13 cellular contexts compared by ENCODE assay signal in the genomic region with DNA sequence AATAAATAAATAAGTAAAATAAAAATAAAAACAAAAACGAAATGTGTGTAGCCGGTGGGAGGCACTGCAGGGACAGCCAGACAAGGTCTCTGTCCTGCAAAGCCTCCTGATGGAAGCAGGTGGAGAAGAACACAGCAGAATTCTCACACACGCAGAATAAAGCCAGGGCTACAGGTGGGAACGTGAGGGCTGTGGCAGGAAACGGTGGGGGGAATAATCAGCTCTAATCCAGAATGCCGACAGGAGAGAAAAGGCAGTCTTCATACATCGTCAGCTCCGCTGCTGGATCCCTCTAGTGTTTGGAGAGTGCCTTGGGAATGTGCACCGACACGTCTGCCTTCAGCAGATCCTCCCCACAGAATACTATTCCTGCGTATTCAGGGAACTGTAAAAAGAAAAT. TPM values are rescaled to one million over a fixed set of nuclear protein-coding genes. Genes with fewer than 3 reads are reported as not detected.
DNase-seq lines count a peak whose midpoint lies in the region; ATAC-seq and TF ChIP-seq lines count a peak whose summit lies in the region.
"Had no signal": no experiment of that assay in that cellular context is flagged by ENCODE, and none has a peak within 500 bp of the region (broad histone marks: within the 10 kb centered on the region; RNA-seq: fewer than 3 reads in every experiment).

No MANE protein-coding gene starts in this region.

- no peaks in the 10 kb centered on the region for H3K36me3 Mint-ChIP-seq in type B pancreatic cell
- H3K36me3 Mint-ChIP-seq in activated T-cell treated with anti-CD3 and anti-CD28 coated beads, Interleukin-2, amount 50 U/mL, for 24 hours (ENCODE audit: low read depth), result no peaks in the 10 kb centered on the region

- peaks cover 2% of the 10 kb centered on the region for H3K27me3 Mint-ChIP-seq in type B pancreatic cell
- no peaks in the 10 kb centered on the region for H3K27me3 Mint-ChIP-seq in activated T-cell treated with anti-CD3 and anti-CD28 coated beads, Interleukin-2, amount 50 U/mL, for 24 hours

- no peak overlapping the region for H3K4me3 ChIP-seq in cardiac muscle cell
- no peak overlapping the region for H3K4me3 ChIP-seq in RWPE2 (ENCODE audit: severe bottlenecking)
- H3K4me3 ChIP-seq in foreskin fibroblast (ENCODE audit: low read depth in 1 of 2, low read length in 2 of 2), result no peak overlapping the region
- H3K4me3 ChIP-seq: right lobe of liver, thyroid gland had no signal

- H3K27me3 ChIP-seq in cardiac muscle cell, result no peaks in the 10 kb centered on the region
- H3K27me3 ChIP-seq in RWPE2 (ENCODE audit: insufficient read depth, poor library complexity, severe bottlenecking), result no peaks in the 10 kb centered on the region
- H3K27me3 ChIP-seq: right lobe of liver, thyroid gland had no signal

- H3K27ac ChIP-seq in cardiac muscle cell (no peak overlapping the region), RWPE2 (ENCODE audit: poor library complexity, severe bottlenecking) (no peak overlapping the region)
- H3K27ac ChIP-seq: right lobe of liver, thyroid gland had no signal

- no peaks in the 10 kb centered on the region for H3K36me3 ChIP-seq in cardiac muscle cell
- H3K36me3 ChIP-seq in RWPE2 (ENCODE audit: low read depth), result no peaks in the 10 kb centered on the region
- H3K36me3 ChIP-seq: BE2C, right lobe of liver, thyroid gland had no signal

- peak in 1 of 2 donors; percentile 30 for DNase-seq in cardiac muscle cell (ENCODE audit: low read depth in 1 of 2, low spot score in 1 of 2)
- DNase-seq in Right ventricle myocardium inferior (ENCODE audit: missing footprints), result no peak
- DNase-seq in RWPE2 (ENCODE audit: low spot score), result no peak
- DNase-seq in foreskin fibroblast, result peak in 1 of 2 donors; percentile 67
- no peak for DNase-seq in type B pancreatic cell (ENCODE audit: extremely low spot score, unreplicated experiment)
- DNase-seq in activated T-cell treated with anti-CD3 and anti-CD28 coated beads, Interleukin-2, amount 50 U/mL, for 24 hours, result no peak
- DNase-seq in AML-193 (lab: John Stamatoyannopoulos, UW), result no peak
- DNase-seq: activated CD4-positive, alpha-beta T cell treated with anti-CD3 and anti-CD28 coated beads for 48 hours; BE2C; NCI-H345; right lobe of liver had no signal

- intact Hi-C loops in Right ventricle myocardium inferior (cut with DNase I), result no loop called here

- H3K4me1 Mint-ChIP-seq in type B pancreatic cell (ENCODE audit: unreplicated experiment), result no peaks in the 10 kb centered on the region
- H3K4me1 Mint-ChIP-seq in activated T-cell treated with anti-CD3 and anti-CD28 coated beads, Interleukin-2, amount 50 U/mL, for 24 hours (ENCODE audit: low read depth), result no peaks in the 10 kb centered on the region

- H3K9me3 Mint-ChIP-seq in type B pancreatic cell, result no peaks in the 10 kb centered on the region
- no peaks in the 10 kb centered on the region for H3K9me3 Mint-ChIP-seq in activated T-cell treated with anti-CD3 and anti-CD28 coated beads, Interleukin-2, amount 50 U/mL, for 24 hours

- peak; percentile 25 for TF ChIP-seq CTCF in cardiac muscle cell (IDR thresholded peaks at IDR 0.05; ENCODE audit: low read depth, low read length)
- peak; percentile 43 for TF ChIP-seq CTCF in RWPE2 (IDR thresholded peaks at IDR 0.05; ENCODE audit: poor library complexity, severe bottlenecking)
- TF ChIP-seq CTCF in foreskin fibroblast (IDR thresholded peaks at IDR 0.05; ENCODE audit: low read depth, low read length), result peak; percentile 25
- TF ChIP-seq CTCF in type B pancreatic cell (conservative IDR thresholded peaks at IDR 0.05), result peak; percentile 27

- H3K4me3 Mint-ChIP-seq in type B pancreatic cell, result no peak overlapping the region
- no peak overlapping the region for H3K4me3 Mint-ChIP-seq in activated T-cell treated with anti-CD3 and anti-CD28 coated beads, Interleukin-2, amount 50 U/mL, for 24 hours

- ATAC-seq in Right ventricle myocardium inferior (no peak), RWPE2 (ENCODE audit: low read depth) (peak; percentile 68), GM18520 (IDR thresholded peaks at IDR 0.05; ENCODE audit: unreplicated experiment) (no peak)

- no peak overlapping the region for H3K27ac Mint-ChIP-seq in type B pancreatic cell
- H3K27ac Mint-ChIP-seq in activated T-cell treated with anti-CD3 and anti-CD28 coated beads, Interleukin-2, amount 50 U/mL, for 24 hours, result no peak overlapping the region

- H3K9me3 ChIP-seq in cardiac muscle cell (ENCODE audit: low read depth) (no peaks in the 10 kb centered on the region), RWPE2 (ENCODE audit: severe bottlenecking) (no peaks in the 10 kb centered on the region)
- H3K9me3 ChIP-seq: BE2C, right lobe of liver, thyroid gland had no signal

- no peaks in the 10 kb centered on the region for H3K4me1 ChIP-seq in cardiac muscle cell (ENCODE audit: low read depth)
- peaks cover 4% of the 10 kb centered on the region for H3K4me1 ChIP-seq in RWPE2 (ENCODE audit: insufficient read depth, poor library complexity, severe bottlenecking)
- H3K4me1 ChIP-seq: BE2C, right lobe of liver, thyroid gland had no signal

RNA-seq across cellular contexts. Expression of gene SNX8, which starts 6.8 kb away (rescaled TPM):
- 6.3 and 7.1 TPM in 2 replicates for total RNA-seq in cardiac muscle cell
- 12.8 and 26.2 TPM in 2 replicates for polyA plus RNA-seq in cardiac muscle cell
- total RNA-seq in Right ventricle myocardium inferior, result 18.8 TPM
- total RNA-seq in type B pancreatic cell (ENCODE audit: low replicate concordance), result 29.1 and 40.6 TPM in 2 replicates

RNA-seq across cellular contexts. Expression of gene EIF3B, which starts 33.6 kb away (rescaled TPM):
- total RNA-seq in cardiac muscle cell, result 132 and 161 TPM in 2 replicates
- 151 and 173 TPM in 2 replicates for polyA plus RNA-seq in cardiac muscle cell
- total RNA-seq in Right ventricle myocardium inferior, result 68.1 TPM
- total RNA-seq in type B pancreatic cell (ENCODE audit: low replicate concordance), result 178 and 183 TPM in 2 replicates
